Comparison of ENCODE assay signal across 16 cellular contexts in the genomic region with DNA sequence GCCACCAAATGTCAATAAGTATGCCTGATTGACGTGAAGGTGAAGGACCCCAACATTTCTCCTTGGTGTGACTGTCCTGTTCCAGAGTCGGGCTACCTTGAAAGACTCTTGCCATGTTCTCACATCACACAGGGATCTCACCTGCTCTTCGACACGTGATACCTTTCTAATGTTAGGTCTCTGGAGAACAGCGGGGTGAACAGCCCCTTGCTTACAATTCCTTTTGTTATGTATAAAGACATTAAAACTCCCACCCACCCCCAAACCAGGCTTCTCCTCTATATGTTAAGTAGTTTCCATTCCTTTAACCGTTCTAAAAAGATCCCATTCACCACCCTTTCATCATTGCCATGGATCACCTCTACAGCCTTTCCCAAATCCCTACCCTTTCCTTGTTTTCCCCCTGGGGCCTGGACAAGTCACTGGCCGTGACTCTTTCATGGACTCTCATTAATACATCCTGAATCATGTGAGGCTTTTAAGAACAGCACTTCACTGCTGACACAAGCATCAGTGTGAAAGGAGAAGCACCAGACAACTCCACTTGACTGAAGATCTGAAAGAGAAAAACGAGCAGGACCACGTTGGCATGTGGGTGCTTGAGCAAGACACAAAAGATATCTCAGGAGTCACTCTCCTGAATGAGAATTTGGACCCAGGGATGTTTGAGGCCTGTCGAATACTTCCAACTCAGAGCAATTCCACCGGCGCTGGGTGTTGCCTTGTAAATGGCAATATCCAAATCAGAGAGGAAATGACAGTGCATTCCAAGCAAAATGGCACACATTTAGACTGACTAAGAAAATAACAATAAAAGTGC.
DNase-seq lines count a peak whose midpoint lies in the region; ATAC-seq, FAIRE-seq and TF ChIP-seq lines count a peak whose summit lies in the region.
"Had no signal": no experiment of that assay in that cellular context is flagged by ENCODE, and none has a peak within 500 bp of the region (broad histone marks: within the 10 kb centered on the region; RNA-seq: fewer than 3 reads in every experiment).

No MANE protein-coding gene starts in this region.

- 85 to 89% methylated on average over 12 of the region's 12 CpGs for WGBS in pancreas, 2 donors

- H3K9me3 ChIP-seq in naive thymus-derived CD4-positive, alpha-beta T cell (ENCODE audit: control insufficient read depth in 2 of 3, low read length in 3 of 3): no peaks in the 10 kb centered on the region
- no peaks in the 10 kb centered on the region for H3K9me3 ChIP-seq in pancreas

- ATAC-seq in GM23338 (peak; percentile 77), esophagus mucosa (peak; percentile 20), pancreas (no peak), HG03565 (IDR thresholded peaks at IDR 0.05; ENCODE audit: unreplicated experiment) (no peak)
- no peak for ATAC-seq in naive thymus-derived CD4-positive, alpha-beta T cell

- peaks cover 7% of the 10 kb centered on the region; the same call in 2 of the 3 replicates for H3K36me3 Mint-ChIP-seq in GM23338 (ENCODE audit: low read depth)
- peaks cover 17 to 77% (median 60%) of the 10 kb centered on the region in 5 donors for H3K36me3 Mint-ChIP-seq in naive thymus-derived CD4-positive, alpha-beta T cell

- H3K4me1 ChIP-seq in GM23338 (ENCODE audit: insufficient read depth) (peaks cover 31% of the 10 kb centered on the region), pancreas (no peaks in the 10 kb centered on the region)
- peaks cover 5 to 37% of the 10 kb centered on the region in 2 donors for H3K4me1 ChIP-seq in naive thymus-derived CD4-positive, alpha-beta T cell (ENCODE audit: control insufficient read depth in 2 of 2, insufficient read depth in 2 of 2, low read length in 2 of 2)

- no peaks in the 10 kb centered on the region for H3K36me3 ChIP-seq in GM23338 (ENCODE audit: insufficient read depth)
- peaks cover 0 to 35% (median 0%) of the 10 kb centered on the region in 3 experiments for H3K36me3 ChIP-seq in naive thymus-derived CD4-positive, alpha-beta T cell (ENCODE audit: control insufficient read depth in 2 of 3, insufficient read depth in 3 of 3, low read length in 3 of 3)
- H3K36me3 ChIP-seq in pancreas: no peaks in the 10 kb centered on the region
- H3K36me3 ChIP-seq: spleen had no signal

- H3K27me3 Mint-ChIP-seq in GM23338 (ENCODE audit: insufficient read depth, low read depth, poor library complexity): peaks cover 2% of the 10 kb centered on the region
- H3K27me3 Mint-ChIP-seq in naive thymus-derived CD4-positive, alpha-beta T cell: no peaks in the 10 kb centered on the region

- H3K27ac ChIP-seq in GM23338 (ENCODE audit: low read depth): peak overlapping the region; percentile 57
- peak overlapping the region; percentile 48; the same call in 1 of the 2 replicates for H3K27ac ChIP-seq in RWPE1
- H3K27ac ChIP-seq in naive thymus-derived CD4-positive, alpha-beta T cell (ENCODE audit: low read depth, low read length): peak overlapping the region; percentile 35
- no peak overlapping the region for H3K27ac ChIP-seq in pancreas

- H3K27me3 ChIP-seq in GM23338 (ENCODE audit: insufficient read depth) (no peaks in the 10 kb centered on the region), pancreas (no peaks in the 10 kb centered on the region)
- no peaks in the 10 kb centered on the region for H3K27me3 ChIP-seq in naive thymus-derived CD4-positive, alpha-beta T cell (ENCODE audit: control insufficient read depth in 2 of 2, insufficient read depth in 2 of 2, low read length in 2 of 2)
- H3K27me3 ChIP-seq: spleen had no signal

- no peak for FAIRE-seq in pancreas (lab: Jason Lieb, UNC)
- FAIRE-seq: bronchial epithelial cell, frontal cortex, G401.6, kidney had no signal

- CTCF ChIA-PET in RWPE1 (lab: Yijun Ruan, JAX): interaction anchor here (1.2 kb wide), 1 partner anchor 12 kb away, joined by 6 read pairs; no protein-coding TSS in a partner anchor
- CTCF ChIA-PET in naive thymus-derived CD4-positive, alpha-beta T cell (lab: Charles Lee): no interaction called here

- H3K4me3 Mint-ChIP-seq in GM23338: peak overlapping the region; percentile 15; the same call in 1 of the 3 replicates
- H3K4me3 Mint-ChIP-seq in naive thymus-derived CD4-positive, alpha-beta T cell: peak overlapping the region in 8 of 10 donors; percentile 3 to 74 (median 40)

- peaks cover 33% of the 10 kb centered on the region for H3K4me1 Mint-ChIP-seq in GM23338
- peaks cover 5 to 100% (median 82%) of the 10 kb centered on the region in 7 donors for H3K4me1 Mint-ChIP-seq in naive thymus-derived CD4-positive, alpha-beta T cell

- H2AFZ ChIP-seq in GM23338: no peak overlapping the region

- H3K79me2 ChIP-seq in GM23338 (replicated peaks; ENCODE audit: insufficient read depth): no peaks in the 10 kb centered on the region

- H3K4me3 ChIP-seq in GM23338: no peak overlapping the region
- no peak overlapping the region for H3K4me3 ChIP-seq in naive thymus-derived CD4-positive, alpha-beta T cell (ENCODE audit: low read length)
- H3K4me3 ChIP-seq in pancreas: no peak overlapping the region
- H3K4me3 ChIP-seq: spleen had no signal

- H3F3A ChIP-seq in GM23338 (replicated peaks; ENCODE audit: low read depth): no peaks in the 10 kb centered on the region

- H3K27ac Mint-ChIP-seq in GM23338: peak overlapping the region; percentile 69
- peak overlapping the region in 8 of 9 donors; percentile 16 to 95 (median 84) for H3K27ac Mint-ChIP-seq in naive thymus-derived CD4-positive, alpha-beta T cell

- intact Hi-C loops in naive thymus-derived CD4-positive, alpha-beta T cell (cut with micrococcal nuclease): loop anchor here in 1 of 2 donors (1.0 kb wide), 1 partner anchor 9 kb away; no protein-coding TSS in a partner anchor
- intact Hi-C loops in pancreas (cut with DNase I): no loop called here

- peak overlapping the region; percentile 70 for H3K4me2 ChIP-seq in GM23338

- peak; percentile 59 for DNase-seq in GM23338 (ENCODE audit: low spot score)
- no peak for DNase-seq in RWPE1 (ENCODE audit: low spot score)
- DNase-seq in naive thymus-derived CD4-positive, alpha-beta T cell: no peak
- DNase-seq in pancreas: no peak
- DNase-seq in globus pallidus (ENCODE audit: low spot score): no peak
- DNase-seq: activated naive CD4-positive, alpha-beta T cell; Kasumi-1; kidney; NCI-H146; NCI-H524; spleen had no signal

- peaks cover 8% of the 10 kb centered on the region for H3K9me3 Mint-ChIP-seq in GM23338
- peaks cover 2 to 13% (median 5%) of the 10 kb centered on the region in 11 donors for H3K9me3 Mint-ChIP-seq in naive thymus-derived CD4-positive, alpha-beta T cell

- H3K9me2 ChIP-seq in GM23338 (ENCODE audit: insufficient read depth): no peaks in the 10 kb centered on the region

- POLR2A ChIA-PET in RWPE1 (lab: Yijun Ruan, JAX; ENCODE audit: low non-redundant PET): no interaction called here
- POLR2A ChIA-PET in naive thymus-derived CD4-positive, alpha-beta T cell (lab: Charles Lee): interaction anchor here (0.6 to 2.7 kb wide), 3 partner anchors 9 to 20 kb away, joined by 3 to 11 read pairs (median 3); no protein-coding TSS in a partner anchor

- TF ChIP-seq CTCF in GM23338 (conservative IDR thresholded peaks at IDR 0.05; ENCODE audit: low read depth in 2 of 2): no peak
- TF ChIP-seq CTCF in RWPE1 (conservative IDR thresholded peaks at IDR 0.05; ENCODE audit: low read depth): no peak
- no peak for TF ChIP-seq CTCF in pancreas (IDR thresholded peaks at IDR 0.05)

- H4K20me1 ChIP-seq in GM23338 (replicated peaks; ENCODE audit: insufficient read depth): no peaks in the 10 kb centered on the region

Comparison
In these comparisons a context has a peak if more than half of its experiments do, and no peak if none do; other contexts are left out.
1. ATAC-seq: peak in GM23338 (single experiment) and esophagus mucosa (single experiment); none in naive thymus-derived CD4-positive, alpha-beta T cell (single experiment), pancreas (0 of 4) and HG03565 (single experiment).
2. H3K27ac ChIP-seq: peak in GM23338 (single experiment), RWPE1 (single experiment) and naive thymus-derived CD4-positive, alpha-beta T cell (single experiment); none in pancreas (0 of 4).